In genomic region chr1:91078859-91079258, GRCh38 we compare ENCODE assay signal across 22 cellular contexts.
"Had no signal": no experiment of that assay in that cellular context is flagged by ENCODE, and none has a peak within 500 bp of the region (broad histone marks: within the 10 kb centered on the region; RNA-seq: fewer than 3 reads in every experiment).

No MANE protein-coding gene starts in this region.

- H3K4me3 ChIP-seq: MG63, SJCRH30 had no signal

- H3K27ac ChIP-seq: SJCRH30 had no signal

- DNase-seq: Karpas-422, KG1, MG63, NCI-H1092, NCI-H1105 treated with DMSO at 0.1 percent for 48 hours, NCI-H1417 treated with DMSO at 0.1 percent for 48 hours, NCI-H146, NCI-H1694 treated with DMSO at 0.1 percent for 48 hours, NCI-H1930, NCI-H2081, NCI-H2107, NCI-H2227 treated with DMSO at 0.1 percent for 48 hours, NCI-H524, NCI-H526 treated with DMSO at 0.1 percent for 48 hours, NCI-H748 treated with DMSO at 0.1 percent for 48 hours, PC-3, SHP77 treated with DMSO at 0.1 percent for 48 hours, SJCRH30, SW 1271, T-cell had no signal

- H3K27me3 ChIP-seq: MG63, SJCRH30 had no signal

- H3K36me3 ChIP-seq: MG63, SJCRH30 had no signal

- ATAC-seq: Panc1, PC-3, Right ventricle myocardium inferior, T-cell had no signal

- H3K4me1 ChIP-seq: SJCRH30 had no signal

- H3K9me3 ChIP-seq: MG63, SJCRH30 had no signal
